ENCODE assay signal across 10 cellular contexts in genomic region chr1:54312874-54313316, GRCh38.
DNase-seq lines count a peak whose midpoint lies in the region; ATAC-seq and TF ChIP-seq lines count a peak whose summit lies in the region.
"Had no signal": no experiment of that assay in that cellular context is flagged by ENCODE, and none has a peak within 500 bp of the region (broad histone marks: within the 10 kb centered on the region; RNA-seq: fewer than 3 reads in every experiment).

No MANE protein-coding gene starts in this region.

- peak; percentile 25 for DNase-seq in activated CD4-positive, alpha-beta T cell treated with anti-CD3 and anti-CD28 coated beads for 36 hours
- DNase-seq in activated CD4-positive, alpha-beta T cell treated with anti-CD3 and anti-CD28 coated beads, Interleukin-2, amount 50 U/mL, for 1 hour = no peak
- DNase-seq in hepatic stellate cell (ENCODE audit: low spot score) (peak; percentile 78), thyroid gland (peak; percentile 39 to 67), NCI-H526 (lab: John Stamatoyannopoulos, UW) (no peak), PC-3 (no peak)
- no peak for DNase-seq in stimulated activated naive CD4-positive, alpha-beta T cell (lab: John Stamatoyannopoulos, UW)
- DNase-seq: GF-D8 had no signal

- WGBS in thyroid gland, 2 donors = 30 to 52% methylated on average over 7 of the region's 7 CpGs

- H3K27ac Mint-ChIP-seq in activated CD4-positive, alpha-beta T cell treated with anti-CD3 and anti-CD28 coated beads for 36 hours = peak overlapping the region; percentile 67
- peak overlapping the region; percentile 62 for H3K27ac Mint-ChIP-seq in activated T-helper 17 cell treated with anti-CD3 and anti-CD28 coated beads, Interleukin-2, amount 50 U/mL, for 72 hours

- no peak overlapping the region for H3K4me3 Mint-ChIP-seq in activated CD4-positive, alpha-beta T cell treated with anti-CD3 and anti-CD28 coated beads for 36 hours
- H3K4me3 Mint-ChIP-seq in activated T-helper 17 cell treated with anti-CD3 and anti-CD28 coated beads, Interleukin-2, amount 50 U/mL, for 72 hours = no peak overlapping the region

- H3K4me2 ChIP-seq in PC-3 (ENCODE audit: low read length) = no peak overlapping the region
- H3K4me2 ChIP-seq: PC-9 had no signal

- POLR2A ChIA-PET in activated CD4-positive, alpha-beta T cell treated with anti-CD3 and anti-CD28 coated beads for 36 hours (lab: Charles Lee) = no interaction called here
- POLR2A ChIA-PET in PC-3 (lab: Charles Lee; ENCODE audit: unreplicated experiment) = no interaction called here

- no TSS peak for BruUV-seq in PC-3 (replicated peaks; lab: Mats Ljungman, UMichigan)

- H3K36me3 ChIP-seq in thyroid gland (no peaks in the 10 kb centered on the region), PC-3 (ENCODE audit: low read depth, low read length) (no peaks in the 10 kb centered on the region)

- no peaks in the 10 kb centered on the region for H4K20me1 ChIP-seq in PC-3 (ENCODE audit: low read length)

- ATAC-seq in activated CD4-positive, alpha-beta T cell treated with anti-CD3 and anti-CD28 coated beads for 36 hours = peak; percentile 37
- ATAC-seq in activated T-helper 17 cell treated with anti-CD3 and anti-CD28 coated beads, Interleukin-2, amount 50 U/mL, for 72 hours (replicated peaks) = peak; percentile 31
- ATAC-seq in PC-3 = no peak

- H2AFZ ChIP-seq in PC-3 (ENCODE audit: low read length) = no peak overlapping the region
- H2AFZ ChIP-seq: PC-9 had no signal

- H3K27ac ChIP-seq in thyroid gland (peak overlapping the region in 2 of 3 donors; percentile 48 to 56), PC-3 (ENCODE audit: low read length) (no peak overlapping the region)
- H3K27ac ChIP-seq: PC-9 had no signal

- H3K9me3 ChIP-seq in thyroid gland = no peaks in the 10 kb centered on the region
- H3K9me3 ChIP-seq in PC-3 (ENCODE audit: low read length) = no peaks in the 10 kb centered on the region

- no peaks in the 10 kb centered on the region for H3F3A ChIP-seq in PC-3 (ENCODE audit: low read length, unreplicated experiment)

- TF ChIP-seq CTCF in thyroid gland (IDR thresholded peaks at IDR 0.05) (no peak), PC-3 (conservative IDR thresholded peaks at IDR 0.05; ENCODE audit: low read depth, low read length) (no peak)

- no peaks in the 10 kb centered on the region for H3K9me3 Mint-ChIP-seq in activated CD4-positive, alpha-beta T cell treated with anti-CD3 and anti-CD28 coated beads for 36 hours (ENCODE audit: low read depth)
- H3K9me3 Mint-ChIP-seq in activated T-helper 17 cell treated with anti-CD3 and anti-CD28 coated beads, Interleukin-2, amount 50 U/mL, for 72 hours = no peaks in the 10 kb centered on the region

- H3K4me1 ChIP-seq in thyroid gland (peaks cover 30 to 35% of the 10 kb centered on the region in 2 donors), PC-3 (ENCODE audit: insufficient read depth, low read length) (no peaks in the 10 kb centered on the region)

- H3K27me3 ChIP-seq in thyroid gland (no peaks in the 10 kb centered on the region), PC-3 (ENCODE audit: low read length) (no peaks in the 10 kb centered on the region)

- TF ChIP-seq POLR2A in thyroid gland (IDR thresholded peaks at IDR 0.05) = no peak

- H3K27me3 Mint-ChIP-seq in activated CD4-positive, alpha-beta T cell treated with anti-CD3 and anti-CD28 coated beads for 36 hours = no peaks in the 10 kb centered on the region
- H3K27me3 Mint-ChIP-seq in activated T-helper 17 cell treated with anti-CD3 and anti-CD28 coated beads, Interleukin-2, amount 50 U/mL, for 72 hours = no peaks in the 10 kb centered on the region

- no peaks in the 10 kb centered on the region for H3K9me2 ChIP-seq in PC-3 (replicated peaks; ENCODE audit: low read length)

- H3K4me3 ChIP-seq in thyroid gland (replicated peaks in 1 of 3) = no peak overlapping the region
- H3K4me3 ChIP-seq in PC-3 (ENCODE audit: low read length) = no peak overlapping the region
- H3K4me3 ChIP-seq: PC-9 had no signal

- H3K4me1 Mint-ChIP-seq in activated CD4-positive, alpha-beta T cell treated with anti-CD3 and anti-CD28 coated beads for 36 hours = peaks cover 58% of the 10 kb centered on the region
- peaks cover 15% of the 10 kb centered on the region for H3K4me1 Mint-ChIP-seq in activated T-helper 17 cell treated with anti-CD3 and anti-CD28 coated beads, Interleukin-2, amount 50 U/mL, for 72 hours

- H3K9ac ChIP-seq in PC-3 (ENCODE audit: low read length) = no peak overlapping the region

- no peaks in the 10 kb centered on the region for H3K79me2 ChIP-seq in PC-3 (ENCODE audit: low read length)

- H3K36me3 Mint-ChIP-seq in activated CD4-positive, alpha-beta T cell treated with anti-CD3 and anti-CD28 coated beads for 36 hours (ENCODE audit: low read depth) = no peaks in the 10 kb centered on the region
- no peaks in the 10 kb centered on the region for H3K36me3 Mint-ChIP-seq in activated T-helper 17 cell treated with anti-CD3 and anti-CD28 coated beads, Interleukin-2, amount 50 U/mL, for 72 hours (ENCODE audit: low read depth)

- intact Hi-C loops in activated CD4-positive, alpha-beta T cell treated with anti-CD3 and anti-CD28 coated beads for 36 hours (cut with DNase I, micrococcal nuclease) = no loop called here
- intact Hi-C loops in thyroid gland (cut with DNase I) = no loop called here
- intact Hi-C loops in PC-3 (cut with micrococcal nuclease) = no loop called here

- CTCF ChIA-PET in activated CD4-positive, alpha-beta T cell treated with anti-CD3 and anti-CD28 coated beads for 36 hours (lab: Charles Lee) = interaction anchor here (0.7 to 1.7 kb wide), 4 partner anchors 8 to 511 kb away, joined by 3 to 4 read pairs (median 3); no protein-coding TSS in a partner anchor
- CTCF ChIA-PET in PC-3 (lab: Charles Lee) = interaction anchor here (0.5 kb wide), 1 partner anchor 94 kb away, joined by 11 read pairs; no protein-coding TSS in a partner anchor

Comparison
In these comparisons a context has a peak if more than half of its experiments do, and no peak if none do; other contexts are left out.
1. DNase-seq: peak in activated CD4-positive, alpha-beta T cell treated with anti-CD3 and anti-CD28 coated beads for 36 hours (single experiment), hepatic stellate cell (single experiment) and thyroid gland (2 of 2); none in activated CD4-positive, alpha-beta T cell treated with anti-CD3 and anti-CD28 coated beads, Interleukin-2, amount 50 U/mL, for 1 hour (single experiment), NCI-H526 (0 of 2), PC-3 (single experiment) and stimulated activated naive CD4-positive, alpha-beta T cell (0 of 6).